ENCODE assay signal across 27 cellular contexts in the genomic region with DNA sequence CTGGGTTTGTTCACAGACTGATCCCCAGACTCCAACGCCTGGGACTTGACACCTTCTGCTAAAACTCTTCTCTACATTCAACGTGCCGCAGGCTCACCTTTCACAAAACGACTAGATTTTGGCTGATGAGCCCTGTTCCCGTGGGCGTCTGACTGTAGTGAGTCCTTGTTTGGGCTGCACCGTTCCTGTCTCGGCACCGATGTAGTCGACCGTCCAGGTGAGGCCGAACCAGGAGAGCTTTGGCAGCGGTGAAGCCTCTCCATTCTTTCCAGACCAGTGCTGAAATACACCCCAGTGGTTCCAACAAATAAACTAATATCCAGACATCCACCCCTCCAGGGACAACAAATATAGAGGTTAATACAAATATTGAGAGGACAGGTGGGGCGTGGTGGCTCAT.
"Had no signal": no experiment of that assay in that cellular context is flagged by ENCODE, and none has a peak within 500 bp of the region (broad histone marks: within the 10 kb centered on the region; RNA-seq: fewer than 3 reads in every experiment).

No MANE protein-coding gene starts in this region.

- H3K36me3 ChIP-seq: neural progenitor cell, pancreas, prostate gland, right lobe of liver, sigmoid colon, stomach, thoracic aorta, tibial artery, transverse colon, upper lobe of right lung, uterus had no signal

- H3K4me3 Mint-ChIP-seq: naive thymus-derived CD4-positive, alpha-beta T cell; natural killer cell; nephron; neural progenitor cell; stimulated activated effector memory CD8-positive, alpha-beta T cell treated with anti-CD3 and anti-CD28 coated beads, Interleukin-12 subunit alpha, Interleukin-12 subunit beta, amount 100 ng/mL, for 72 hours; stimulated activated naive B cell treated with anti-CD40 and anti-IgM and Interleukin-4, amounts not matched to agents 10 μg/mL and 1 μg/mL and 100 μg/mL, for 72 hours; stimulated activated naive CD8-positive, alpha-beta T cell treated with anti-CD3 and anti-CD28 coated beads, Interleukin-15, Interleukin-2, amounts not matched to agents 100 ng/mL and 50 ng/mL, for 24 hours; type B pancreatic cell had no signal

- FAIRE-seq: pancreas, small intestine had no signal

- H3K9ac ChIP-seq: neural progenitor cell had no signal

- H3K4me1 ChIP-seq: neural progenitor cell, prostate gland, uterus had no signal

- H3K9me3 ChIP-seq: pancreas, prostate gland, right lobe of liver, sigmoid colon, stomach, thoracic aorta, tibial artery, transverse colon, upper lobe of right lung, uterus had no signal

- H3K4me1 Mint-ChIP-seq: stimulated activated effector memory CD8-positive, alpha-beta T cell treated with anti-CD3 and anti-CD28 coated beads, Interleukin-12 subunit alpha, Interleukin-12 subunit beta, amount 100 ng/mL, for 72 hours; stimulated activated naive B cell treated with anti-CD40 and anti-IgM and Interleukin-4, amounts not matched to agents 10 μg/mL and 1 μg/mL and 100 μg/mL, for 72 hours had no signal

- H3K4me2 ChIP-seq: neural progenitor cell had no signal

- H3K9me3 Mint-ChIP-seq: natural killer cell; stimulated activated naive CD8-positive, alpha-beta T cell treated with anti-CD3 and anti-CD28 coated beads, Interleukin-15, Interleukin-2, amounts not matched to agents 100 ng/mL and 50 ng/mL, for 24 hours had no signal

- H2AFZ ChIP-seq: neural progenitor cell had no signal

- H3K27ac Mint-ChIP-seq: naive thymus-derived CD4-positive, alpha-beta T cell; natural killer cell; neural progenitor cell; stimulated activated effector memory CD8-positive, alpha-beta T cell treated with anti-CD3 and anti-CD28 coated beads, Interleukin-12 subunit alpha, Interleukin-12 subunit beta, amount 100 ng/mL, for 72 hours; stimulated activated naive B cell treated with anti-CD40 and anti-IgM and Interleukin-4, amounts not matched to agents 10 μg/mL and 1 μg/mL and 100 μg/mL, for 72 hours; stimulated activated naive CD8-positive, alpha-beta T cell treated with anti-CD3 and anti-CD28 coated beads, Interleukin-15, Interleukin-2, amounts not matched to agents 100 ng/mL and 50 ng/mL, for 24 hours; type B pancreatic cell had no signal

- H3K27ac ChIP-seq: neural progenitor cell, pancreas, prostate gland, right lobe of liver, thoracic aorta, transverse colon, upper lobe of right lung, uterus had no signal

- H3K4me3 ChIP-seq: neural progenitor cell, pancreas, prostate gland, right lobe of liver, sigmoid colon, stomach, thoracic aorta, tibial artery, transverse colon, upper lobe of right lung, uterus had no signal

- DNase-seq: naive thymus-derived CD4-positive, alpha-beta T cell; natural killer cell; occipital lobe; pancreas; retina; right cardiac atrium; sigmoid colon; small intestine; stimulated activated CD4-positive, alpha-beta T cell treated with anti-CD3 and anti-CD28 coated beads, Interleukin-15, amount 100 ng/mL, for 24 hours; stimulated activated CD4-positive, alpha-beta T cell treated with anti-CD3 and anti-CD28 coated beads, Interleukin-2, amount 100 ng/mL, for 24 hours; stimulated activated CD4-positive, alpha-beta T cell treated with anti-CD3 and anti-CD28 coated beads, Interleukin-2, amount 100 ng/mL, for 48 hours; stimulated activated CD4-positive, alpha-beta T cell treated with anti-CD3 and anti-CD28 coated beads, Interleukin-4, amount 100 ng/mL, for 24 hours; stimulated activated naive B cell treated with anti-CD40 and anti-IgM and Interleukin-4, amounts not matched to agents 10 μg/mL and 1 μg/mL and 100 μg/mL, for 72 hours; stimulated activated naive CD4-positive, alpha-beta T cell treated with Interleukin-2 at 50 U/mL for 16 hours; stomach; tibial artery; transverse colon; upper lobe of right lung; uterus had no signal

- H3K27me3 ChIP-seq: neural progenitor cell, pancreas, right lobe of liver, sigmoid colon, stomach, tibial artery, transverse colon, upper lobe of right lung, uterus had no signal

- H3K36me3 Mint-ChIP-seq: natural killer cell; neural progenitor cell; stimulated activated effector memory CD8-positive, alpha-beta T cell treated with anti-CD3 and anti-CD28 coated beads, Interleukin-12 subunit alpha, Interleukin-12 subunit beta, amount 100 ng/mL, for 72 hours; stimulated activated naive B cell treated with anti-CD40 and anti-IgM and Interleukin-4, amounts not matched to agents 10 μg/mL and 1 μg/mL and 100 μg/mL, for 72 hours; type B pancreatic cell had no signal
